ENCODE assay signal across 9 cellular contexts in the genomic region with DNA sequence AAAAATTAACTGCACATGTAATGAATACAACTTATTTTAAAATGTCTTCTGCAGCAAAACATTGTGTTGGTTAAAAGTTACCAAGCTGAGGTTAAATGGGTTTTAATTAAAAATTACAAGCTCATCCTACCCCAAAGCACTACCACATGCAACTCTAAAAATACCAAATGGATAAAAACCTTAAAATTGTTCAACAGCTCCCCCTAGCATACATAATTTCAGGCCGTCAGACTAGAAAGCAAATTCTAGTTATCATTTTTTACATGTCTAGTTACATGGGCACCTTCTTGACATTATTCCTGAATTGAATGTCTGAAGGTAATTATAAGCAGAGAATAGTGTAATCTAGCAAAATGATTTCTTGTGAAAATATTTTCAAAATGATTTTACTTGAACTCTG.
A peak's percentile ranks its signal among the peaks of the same experiment; 100 is the strongest.
DNase-seq lines count a peak whose midpoint lies in the region; ATAC-seq and TF ChIP-seq lines count a peak whose summit lies in the region.
"Had no signal": no experiment of that assay in that cellular context is flagged by ENCODE, and none has a peak within 500 bp of the region (broad histone marks: within the 10 kb centered on the region; RNA-seq: fewer than 3 reads in every experiment).

No MANE protein-coding gene starts in this region.

- H3K4me3 ChIP-seq in HCT116 (replicated peaks in 1 of 2; ENCODE audit: low read depth in 1 of 2, low read length in 2 of 2) (no peak overlapping the region), esophagus squamous epithelium (no peak overlapping the region), retinal pigment epithelial cell (ENCODE audit: low read length) (no peak overlapping the region), MG63 (no peak overlapping the region)

- DNase-seq in HCT116 (ENCODE audit: low read depth, low spot score) (no peak), NOMO-1 (lab: John Stamatoyannopoulos, UW; ENCODE audit: unreplicated experiment in 2 of 2) (peak; percentile 6 to 34), esophagus squamous epithelium (lab: John Stamatoyannopoulos, UW) (no peak), retinal pigment epithelial cell (ENCODE audit: low read depth) (no peak), MG63 (no peak)

- H3K27ac ChIP-seq in HCT116 (ENCODE audit: low read depth, low read length) = no peak overlapping the region
- H3K27ac ChIP-seq in esophagus squamous epithelium = peak overlapping the region in 1 of 4 donors; percentile 72
- H3K27ac ChIP-seq: neutrophil had no signal

- H3K9me3 ChIP-seq in HCT116 (ENCODE audit: control insufficient read depth in 1 of 2, insufficient read depth in 1 of 2, low read depth in 1 of 2, low read length in 2 of 2) (no peaks in the 10 kb centered on the region), esophagus squamous epithelium (no peaks in the 10 kb centered on the region), MG63 (no peaks in the 10 kb centered on the region)
- H3K9me3 ChIP-seq: neutrophil had no signal

- no peaks in the 10 kb centered on the region for H3K9me2 ChIP-seq in HCT116 (ENCODE audit: insufficient read depth)

- RAD21 ChIA-PET in HCT116 (lab: Charles Lee; ENCODE audit: low non-redundant PET in 1 of 2, low total read pairs in 2 of 2, uncharacterized antibody in 2 of 2, unreplicated experiment in 2 of 2) = no interaction called here

- POLR2A ChIA-PET in HCT116 (lab: Charles Lee) = no interaction called here

- peak; percentile 47; the same call in 1 of the 2 replicates for ATAC-seq in HCT116
- no peak for ATAC-seq in stimulated activated memory B cell treated with anti-CD40 and anti-IgM and Interleukin-4, amounts not matched to agents 10 μg/mL and 1 μg/mL and 100 μg/mL, for 72 hours
- ATAC-seq in GM18909 (IDR thresholded peaks at IDR 0.05; ENCODE audit: poor library complexity, unreplicated experiment) = no peak

- H3K36me3 Mint-ChIP-seq in stimulated activated memory B cell treated with anti-CD40 and anti-IgM and Interleukin-4, amounts not matched to agents 10 μg/mL and 1 μg/mL and 100 μg/mL, for 72 hours = no peaks in the 10 kb centered on the region

- H3K27me3 ChIP-seq in HCT116 (ENCODE audit: insufficient read depth, low read length) (no peaks in the 10 kb centered on the region), esophagus squamous epithelium (no peaks in the 10 kb centered on the region), MG63 (no peaks in the 10 kb centered on the region)
- H3K27me3 ChIP-seq: neutrophil had no signal

- H3K36me3 ChIP-seq in HCT116 (ENCODE audit: control insufficient read depth in 1 of 2, insufficient read depth in 2 of 2, low read length in 2 of 2) (no peaks in the 10 kb centered on the region), esophagus squamous epithelium (peaks cover 0 to 14% (median 0%) of the 10 kb centered on the region in 3 donors), MG63 (no peaks in the 10 kb centered on the region)
- H3K36me3 ChIP-seq: neutrophil had no signal

- TF ChIP-seq POLR2A in HCT116 (IDR thresholded peaks at IDR 0.05; ENCODE audit: borderline replicate concordance, extremely low read depth, insufficient read depth, insufficient read length) (no peak), esophagus squamous epithelium (IDR thresholded peaks at IDR 0.05) (no peak)

- CTCF ChIA-PET in HCT116 (lab: Charles Lee) = interaction anchor here (1.0 to 1.3 kb wide), 4 partner anchors 101 to 647 kb away, joined by 3 to 7 read pairs (median 4); no protein-coding TSS in a partner anchor

- H2AFZ ChIP-seq in HCT116 (ENCODE audit: low read depth, low read length, poor library complexity, severe bottlenecking) = no peak overlapping the region

- BruUV-seq in HCT116 (replicated peaks; lab: Mats Ljungman, UMichigan) = no TSS peak

- H4K20me1 ChIP-seq in HCT116 (ENCODE audit: insufficient read depth) = no peaks in the 10 kb centered on the region

- H3K27me3 Mint-ChIP-seq in stimulated activated memory B cell treated with anti-CD40 and anti-IgM and Interleukin-4, amounts not matched to agents 10 μg/mL and 1 μg/mL and 100 μg/mL, for 72 hours = no peaks in the 10 kb centered on the region

- H3K79me2 ChIP-seq in HCT116 (ENCODE audit: insufficient read depth, low read length) = no peaks in the 10 kb centered on the region

- TF ChIP-seq RAD21 in HCT116 (IDR thresholded peaks at IDR 0.05; ENCODE audit: low read depth) = peak; percentile 73

- WGBS in esophagus squamous epithelium, 2 donors = 10% methylated on average over 1 of the region's 1 CpG

- no peak overlapping the region for H3K4me2 ChIP-seq in HCT116 (ENCODE audit: low read length)

- H3K9ac ChIP-seq in HCT116 (ENCODE audit: low read length) = no peak overlapping the region

- H3K4me3 Mint-ChIP-seq in stimulated activated memory B cell treated with anti-CD40 and anti-IgM and Interleukin-4, amounts not matched to agents 10 μg/mL and 1 μg/mL and 100 μg/mL, for 72 hours = no peak overlapping the region
- H3K4me3 Mint-ChIP-seq: T-helper 1 cell treated with Interleukin-12 subunit alpha and Interleukin-12 subunit beta and Interleukin-4 antibody, amounts not matched to agents 30 μg/mL and 1 μg/mL, for 36 hours had no signal

- peaks cover 3% of the 10 kb centered on the region for H3K9me3 Mint-ChIP-seq in stimulated activated memory B cell treated with anti-CD40 and anti-IgM and Interleukin-4, amounts not matched to agents 10 μg/mL and 1 μg/mL and 100 μg/mL, for 72 hours
- H3K9me3 Mint-ChIP-seq: T-helper 1 cell treated with Interleukin-12 subunit alpha and Interleukin-12 subunit beta and Interleukin-4 antibody, amounts not matched to agents 30 μg/mL and 1 μg/mL, for 36 hours had no signal

- H3K4me1 ChIP-seq in HCT116 (ENCODE audit: control insufficient read depth in 1 of 2, insufficient read depth in 2 of 2, low read length in 2 of 2) (no peaks in the 10 kb centered on the region), esophagus squamous epithelium (peaks cover 4 to 42% (median 10%) of the 10 kb centered on the region in 3 donors)

- H3K27ac Mint-ChIP-seq in stimulated activated memory B cell treated with anti-CD40 and anti-IgM and Interleukin-4, amounts not matched to agents 10 μg/mL and 1 μg/mL and 100 μg/mL, for 72 hours = no peak overlapping the region
- H3K27ac Mint-ChIP-seq: T-helper 1 cell treated with Interleukin-12 subunit alpha and Interleukin-12 subunit beta and Interleukin-4 antibody, amounts not matched to agents 30 μg/mL and 1 μg/mL, for 36 hours had no signal

- no peaks in the 10 kb centered on the region for H3K4me1 Mint-ChIP-seq in stimulated activated memory B cell treated with anti-CD40 and anti-IgM and Interleukin-4, amounts not matched to agents 10 μg/mL and 1 μg/mL and 100 μg/mL, for 72 hours

- TF ChIP-seq CTCF in HCT116 (IDR thresholded peaks at IDR 0.05 in 2 of 3, conservative IDR thresholded peaks at IDR 0.05 in 1 of 3; ENCODE audit: borderline replicate concordance in 1 of 3, insufficient read depth in 1 of 3, low read depth in 2 of 3, low read length in 2 of 3) = peak; percentile 32 to 55 (median 48); a peak in 5 of 6 replicates
- peak in 5 of 6 experiments; percentile 39 to 67 (median 48) for TF ChIP-seq CTCF in esophagus squamous epithelium (IDR thresholded peaks at IDR 0.05)
- peak; percentile 63 for TF ChIP-seq CTCF in retinal pigment epithelial cell (conservative IDR thresholded peaks at IDR 0.05; ENCODE audit: low read depth, low read length)

- intact Hi-C loops in HCT116 (cut with micrococcal nuclease) = loop anchor here (1.0 kb wide), 1 partner anchor 488 kb away; no protein-coding TSS in a partner anchor
- intact Hi-C loops in esophagus squamous epithelium (cut with DNase I) = loop anchor here (10.0 kb wide), 2 partner anchors 179 to 319 kb away; a partner anchor contains a TSS

TF ChIP-seq in HCT116, 20 proteins besides CTCF, POLR2A, EP300 and RAD21:
- TF ChIP-seq, protein P1, sequence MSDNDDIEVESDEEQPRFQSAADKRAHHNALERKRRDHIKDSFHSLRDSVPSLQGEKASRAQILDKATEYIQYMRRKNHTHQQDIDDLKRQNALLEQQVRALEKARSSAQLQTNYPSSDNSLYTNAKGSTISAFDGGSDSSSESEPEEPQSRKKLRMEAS (IDR thresholded peaks at IDR 0.05) = no peak
- TF ChIP-seq EGR1 (IDR thresholded peaks at IDR 0.05; ENCODE audit: low read depth) = no peak
- no peak for TF ChIP-seq YY1 (IDR thresholded peaks at IDR 0.05; ENCODE audit: extremely low read depth, insufficient replicate concordance, low read depth, low read length)
- TF ChIP-seq ELF1 (IDR thresholded peaks at IDR 0.05; ENCODE audit: borderline replicate concordance, low read depth) = no peak
- no peak for TF ChIP-seq CBX3 (IDR thresholded peaks at IDR 0.05; ENCODE audit: low read depth)
- TF ChIP-seq CEBPB (IDR thresholded peaks at IDR 0.05; ENCODE audit: low read depth) = no peak
- TF ChIP-seq TCF7L2 (IDR thresholded peaks at IDR 0.05; ENCODE audit: borderline replicate concordance, extremely low read depth, insufficient read depth, insufficient read length) = no peak
TF ChIP-seq in HCT116: peak in this region for 0.

Comparison
In these comparisons a context has a peak if more than half of its experiments do, and no peak if none do; other contexts are left out.
1. DNase-seq: peak in NOMO-1 (2 of 2); none in HCT116 (single experiment), esophagus squamous epithelium (single experiment), retinal pigment epithelial cell (single experiment) and MG63 (single experiment).
2. Peak in every context shown above with its lines, with median percentiles within 50 percentile points of each other: CTCF ChIP-seq.